Comparison of ENCODE assay signal across 19 cellular contexts in the genomic region with DNA sequence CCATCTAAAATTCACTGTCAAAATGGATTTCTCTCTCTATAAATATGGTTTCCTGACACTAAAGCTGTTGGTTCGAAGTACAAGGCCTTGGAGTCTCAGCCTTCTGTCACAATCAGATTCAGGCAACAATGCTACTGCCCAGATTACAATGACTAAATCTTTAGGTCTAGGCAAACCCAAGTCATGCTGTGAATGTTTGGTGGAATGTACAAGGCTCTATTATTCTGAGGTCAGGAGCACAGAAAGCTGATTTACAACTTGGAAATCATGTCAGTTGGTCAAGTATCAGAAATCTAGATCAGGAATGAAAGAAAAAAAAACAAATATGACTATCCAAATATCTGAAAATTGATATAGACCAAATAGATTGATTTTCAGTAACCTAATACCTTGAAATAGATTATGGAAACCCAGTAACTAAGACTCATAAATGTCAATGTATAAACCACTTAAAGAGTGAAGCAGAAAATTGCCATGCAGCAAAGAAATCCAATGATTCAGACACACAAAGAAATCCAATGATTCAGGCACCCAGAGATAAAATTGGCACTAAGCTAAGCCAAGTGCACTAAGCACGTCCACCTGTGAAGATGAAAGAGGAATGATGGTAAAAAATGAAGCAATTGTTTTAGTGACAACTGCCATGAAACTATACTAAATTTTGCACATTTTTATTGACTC.
"Had no signal": no experiment of that assay in that cellular context is flagged by ENCODE, and none has a peak within 500 bp of the region (broad histone marks: within the 10 kb centered on the region; RNA-seq: fewer than 3 reads in every experiment).

No MANE protein-coding gene starts in this region.

- H3K4me3 ChIP-seq: cardiac muscle cell, lung, right atrium auricular region, stomach, vagina had no signal

- H3K27me3 ChIP-seq: cardiac muscle cell, right atrium auricular region, stomach, vagina had no signal

- H3K4me1 ChIP-seq: right atrium auricular region, stomach, vagina had no signal

- H3K9me3 ChIP-seq: right atrium auricular region, stomach, vagina had no signal

- H3K36me3 ChIP-seq: cardiac muscle cell, right atrium auricular region, stomach, vagina had no signal

- DNase-seq: activated CD4-positive, alpha-beta T cell treated with anti-CD3 and anti-CD28 coated beads for 1 hour; activated CD4-positive, alpha-beta T cell treated with anti-CD3 and anti-CD28 coated beads, Interleukin-2, amount 50 U/mL, for 48 hours; activated gamma-delta T cell; effector memory CD4-positive, alpha-beta T cell; foreskin fibroblast; glutamatergic neuron; hippocampal formation; islet precursor cell; nephron progenitor cell; occipital lobe; small intestine; stimulated activated CD4-positive, alpha-beta T cell treated with anti-CD3 and anti-CD28 coated beads, Interleukin-4, amount 100 ng/mL, for 24 hours; stomach had no signal

- FAIRE-seq: endothelial cell of umbilical vein had no signal

- H3K27ac ChIP-seq: cardiac muscle cell, right atrium auricular region, stomach, vagina, VCaP had no signal
